Comparison of ENCODE assay signal across 8 cellular contexts in genomic region chr7:39709768-39710291, GRCh38.
DNase-seq lines count a peak whose midpoint lies in the region; ATAC-seq, FAIRE-seq and TF ChIP-seq lines count a peak whose summit lies in the region.

No MANE protein-coding gene starts in this region.

- peaks cover 17% of the 10 kb centered on the region for H3K9me3 ChIP-seq in CD4-positive, alpha-beta T cell (ENCODE audit: control insufficient read depth, low read length)

- peaks cover 3% of the 10 kb centered on the region for H3K9me3 Mint-ChIP-seq in CD4-positive, alpha-beta T cell

- intact Hi-C loops in CD4-positive, alpha-beta T cell (cut with DNase I, micrococcal nuclease) = no loop called here

- H3K27me3 Mint-ChIP-seq in CD4-positive, alpha-beta T cell = no peaks in the 10 kb centered on the region

- no peak overlapping the region for H3K27ac Mint-ChIP-seq in CD4-positive, alpha-beta T cell

- FAIRE-seq in D721Med (lab: Jason Lieb, UNC) = peak; percentile 84

- peak; percentile 70 for ATAC-seq in GM21717 (IDR thresholded peaks at IDR 0.05; ENCODE audit: unreplicated experiment)
- no peak for ATAC-seq in CD4-positive, alpha-beta T cell (ENCODE audit: poor library complexity)

- no peaks in the 10 kb centered on the region for H3K27me3 ChIP-seq in CD4-positive, alpha-beta T cell (ENCODE audit: control insufficient read depth, insufficient read depth, low read length)

- H3K36me3 Mint-ChIP-seq in CD4-positive, alpha-beta T cell (ENCODE audit: low read depth) = peaks cover 29% of the 10 kb centered on the region

- POLR2A ChIA-PET in CD4-positive, alpha-beta T cell (lab: Charles Lee) = interaction anchor here (2.1 kb wide), 1 partner anchor 24 kb away, joined by 8 read pairs; no protein-coding TSS in a partner anchor

- DNase-seq in D721Med (ENCODE audit: insufficient read length, low spot score) (peak; percentile 30), NCI-H2227 treated with DMSO at 0.1 percent for 48 hours (lab: John Stamatoyannopoulos, UW) (peak; percentile 26), foreskin melanocyte (peak; percentile 10), NCI-H1694 treated with DMSO at 0.1 percent for 48 hours (lab: John Stamatoyannopoulos, UW) (no peak), OCI-M2 (lab: John Stamatoyannopoulos, UW; ENCODE audit: unreplicated experiment) (no peak)
- no peak for DNase-seq in stimulated activated CD4-positive, alpha-beta T cell treated with anti-CD3 and anti-CD28 coated beads, Interleukin-2, amount 100 ng/mL, for 48 hours
- DNase-seq in CD4-positive, alpha-beta T cell = no peak

- CTCF ChIA-PET in CD4-positive, alpha-beta T cell (lab: Charles Lee) = interaction anchor here (0.6 to 1.2 kb wide), 2 partner anchors 31 to 65 kb away, joined by 3 read pairs; no protein-coding TSS in a partner anchor

- no peak overlapping the region for H3K4me3 Mint-ChIP-seq in CD4-positive, alpha-beta T cell

- H3K27ac ChIP-seq in CD4-positive, alpha-beta T cell (ENCODE audit: low read depth, low read length) = no peak overlapping the region

- TF ChIP-seq CTCF in D721Med (IDR thresholded peaks at IDR 0.05; ENCODE audit: insufficient read depth, missing control alignments) = no peak
- TF ChIP-seq CTCF in CD4-positive, alpha-beta T cell (IDR thresholded peaks at IDR 0.05) = no peak

- H3K4me1 Mint-ChIP-seq in CD4-positive, alpha-beta T cell (ENCODE audit: low read depth) = peaks cover 4% of the 10 kb centered on the region

Comparison
In these comparisons a context has a peak if more than half of its experiments do, and no peak if none do; other contexts are left out.
1. DNase-seq: peak in D721Med (single experiment), NCI-H2227 treated with DMSO at 0.1 percent for 48 hours (single experiment) and foreskin melanocyte (single experiment); none in stimulated activated CD4-positive, alpha-beta T cell treated with anti-CD3 and anti-CD28 coated beads, Interleukin-2, amount 100 ng/mL, for 48 hours (0 of 2), NCI-H1694 treated with DMSO at 0.1 percent for 48 hours (single experiment), OCI-M2 (single experiment) and CD4-positive, alpha-beta T cell (0 of 10).